Comparison of ENCODE assay signal across 8 cellular contexts in genomic region chr3:151146071-151146730, GRCh38. TPM values are rescaled to one million over a fixed set of nuclear protein-coding genes. Genes with fewer than 3 reads are reported as not detected.
DNase-seq lines count a peak whose midpoint lies in the region; ATAC-seq and TF ChIP-seq lines count a peak whose summit lies in the region.

No MANE protein-coding gene starts in this region.

- H3K27me3 ChIP-seq in MG63: peaks cover 7% of the 10 kb centered on the region; the same call in 1 of the 2 replicates

- no peaks in the 10 kb centered on the region for H3K9me3 ChIP-seq in MG63

- no peaks in the 10 kb centered on the region for H3K36me3 ChIP-seq in MG63

- peak; percentile 48 for TF ChIP-seq CTCF in GM12801 (IDR thresholded peaks at IDR 0.05; ENCODE audit: extremely low read depth, insufficient read length)
- peak in 1 of 3 donors; percentile 49 for TF ChIP-seq CTCF in omental fat pad (IDR thresholded peaks at IDR 0.05)

- DNase-seq in HCEC 1CT (peak; percentile 59), MG63 (peak; percentile 35), RKO (ENCODE audit: low spot score) (peak; percentile 81), germinal center (ENCODE audit: low spot score) (peak; percentile 78), omental fat pad (ENCODE audit: low spot score) (no peak)
- DNase-seq in activated naive CD4-positive, alpha-beta T cell (lab: John Stamatoyannopoulos, UW): peak; percentile 1 to 23 (median 6)
- DNase-seq in NK-92 treated with Interleukin-12 subunit alpha and Interleukin-12 subunit beta, amount 100 ng/mL, for 24 hours (lab: John Stamatoyannopoulos, UW): no peak

- ATAC-seq in omental fat pad (ENCODE audit: low FRiP score): peak; percentile 66

- H3K4me3 ChIP-seq in MG63: no peak overlapping the region

RNA-seq across cellular contexts. Expression of gene GPR171, which starts 56.8 kb away (rescaled TPM):
- total RNA-seq in MG63 (2014; rRNA removed; shearing (Covaris generic); ENCODE audit: low replicate concordance): not detected in 2 replicates
- 10 to 100 TPM in 1 of 4 donors, 1 to 10 TPM in 3; 2.8 to 10.6 (median 4.7) TPM for total RNA-seq in omental fat pad

Comparison
In these comparisons a context has a peak if more than half of its experiments do, and no peak if none do; other contexts are left out.
1. DNase-seq: peak in HCEC 1CT (single experiment), MG63 (single experiment), RKO (single experiment), activated naive CD4-positive, alpha-beta T cell (4 of 4) and germinal center (single experiment); none in omental fat pad (single experiment) and NK-92 treated with Interleukin-12 subunit alpha and Interleukin-12 subunit beta, amount 100 ng/mL, for 24 hours (single experiment).